Comparison of ENCODE assay signal across 1 cellular context in genomic region chr15:78847387-78847786, GRCh38.
TF ChIP-seq lines count a peak whose summit lies in the region.

No MANE protein-coding gene starts in this region.

TF ChIP-seq in HepG2, 621 proteins besides CTCF, POLR2A, EP300 and RAD21:
- TF ChIP-seq NFYC (CRISPR knock-in tag; IDR thresholded peaks at IDR 0.05) (peak; percentile 65), NFYB (CRISPR knock-in tag; IDR thresholded peaks at IDR 0.05) (peak; percentile 71)
